In genomic region chr11:12981879-12982531, GRCh38 we compare ENCODE assay signal across 1 cellular context.
A peak's percentile ranks its signal among the peaks of the same experiment; 100 is the strongest.
TF ChIP-seq lines count a peak whose summit lies in the region.

No MANE protein-coding gene starts in this region.

TF ChIP-seq in K562, 482 proteins besides CTCF, POLR2A, EP300 and RAD21 (continued from another document):
- TF ChIP-seq ARID1B (IDR thresholded peaks at IDR 0.05) (no peak), ZNF316 (IDR thresholded peaks at IDR 0.05) (peak; percentile 82), ASH1L (IDR thresholded peaks at IDR 0.05; ENCODE audit: borderline replicate concordance, low read depth, partially characterized antibody) (no peak), MAFG (tag; conservative IDR thresholded peaks at IDR 0.05) (0 out of 2 replicates have a peak, but pooled peaks have one; percentile 37), MAFK (IDR thresholded peaks at IDR 0.05; ENCODE audit: low read length) (peak; percentile 70), TSC22D4 (tag; IDR thresholded peaks at IDR 0.05) (no peak), FOXJ2 (tag; IDR thresholded peaks at IDR 0.05) (no peak), POLR2B (IDR thresholded peaks at IDR 0.05; ENCODE audit: low read depth, partially characterized antibody) (peak; percentile 21), MAFF (IDR thresholded peaks at IDR 0.05; ENCODE audit: low read length) (peak; percentile 67; the same call in 1 of the 2 replicates), HES1 (IDR thresholded peaks at IDR 0.05; ENCODE audit: low read depth) (no peak)
